Comparison of ENCODE assay signal across 8 cellular contexts in the genomic region with DNA sequence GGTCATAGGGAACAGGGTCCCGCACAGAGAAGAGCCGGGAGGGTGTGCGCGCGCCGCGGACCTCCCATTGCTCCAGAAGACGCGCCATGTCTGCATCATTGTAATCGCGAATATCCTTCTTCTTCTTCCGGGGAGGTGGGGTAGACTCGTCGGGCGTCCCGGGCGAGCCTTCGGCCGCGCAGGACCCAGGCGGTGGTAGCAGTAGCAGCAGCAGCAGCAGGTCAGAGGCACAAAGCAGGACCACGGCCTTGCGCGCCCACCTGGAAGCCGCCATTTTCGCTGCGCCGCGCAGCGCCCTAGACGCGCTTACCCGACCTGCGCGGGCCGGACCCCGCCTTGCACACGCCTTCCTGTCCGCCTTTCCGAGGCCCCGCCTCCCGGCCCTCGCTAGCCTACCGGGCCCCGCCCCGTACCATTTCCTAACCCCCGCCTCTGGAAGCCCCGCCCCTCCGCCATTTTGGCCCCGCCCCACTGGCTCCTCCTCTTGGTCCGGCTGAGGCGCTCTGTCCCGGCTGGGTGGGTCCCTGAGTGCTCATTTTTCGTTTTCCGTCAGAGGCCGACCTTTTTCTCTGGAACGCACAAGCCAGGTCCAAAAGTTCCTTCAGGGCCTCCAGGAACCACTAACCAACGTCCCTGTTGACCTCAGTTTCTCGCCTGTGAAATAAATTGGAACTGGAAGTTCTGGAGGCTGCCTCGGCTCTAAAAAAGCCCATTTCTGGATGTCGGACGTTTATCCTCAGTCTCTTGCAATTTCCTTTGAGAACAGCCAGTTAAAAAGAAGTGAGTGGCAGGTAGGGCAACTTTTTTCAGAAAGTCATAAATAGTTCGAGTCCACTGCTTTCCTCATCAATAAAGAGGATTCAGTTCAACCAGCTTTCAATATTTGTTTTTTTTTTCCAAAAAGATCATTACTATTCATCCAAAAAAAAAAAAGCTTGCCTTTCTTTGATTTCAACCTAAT. TPM values are rescaled to one million over a fixed set of nuclear protein-coding genes. Genes with fewer than 3 reads are reported as not detected.
DNase-seq lines count a peak whose midpoint lies in the region; ATAC-seq lines count a peak whose summit lies in the region.

Gene MESD (minus strand): TSS at position 302 of the 961 bp plus-strand sequence. CDS start 28 bp downstream, at position 274.

- DNase-seq in COLO829 (ENCODE audit: low spot score) (peak; percentile 91), HT-29 (ENCODE audit: low spot score) (peak; percentile 98), lung microvascular endothelial cell (ENCODE audit: low read depth in 2 of 2) (peak; percentile 97)
- peak; percentile 98 for DNase-seq in NK-92 treated with Interleukin-12 subunit alpha and Interleukin-12 subunit beta, amount 100 ng/mL, for 24 hours (lab: John Stamatoyannopoulos, UW)
- peak; percentile 100 for DNase-seq in activated CD8-positive, alpha-beta memory T cell treated with anti-CD3 and anti-CD28 coated beads for 24 hours
- DNase-seq in effector CD4-positive, alpha-beta T cell = peak; percentile 94
- peak; percentile 95 to 99 (median 97) for DNase-seq in stimulated activated CD4-positive, alpha-beta T cell treated with anti-CD3 and anti-CD28 coated beads, TNF-alpha, amount 100 ng/mL, for 4 hours (ENCODE audit: low read depth in 3 of 3)

- peak; percentile 93 for ATAC-seq in GM21360 (IDR thresholded peaks at IDR 0.05; ENCODE audit: unreplicated experiment)

RNA-seq across cellular contexts. Expression of gene MESD, which starts in this region (rescaled TPM):
- 15.5 and 18.1 TPM in 2 replicates for total RNA-seq in HT-29 (2014; rRNA removed; shearing (Covaris generic))
- 11.6 and 13.3 TPM in 2 replicates for total RNA-seq in lung microvascular endothelial cell

Comparison
In these comparisons a context has a peak if more than half of its experiments do, and no peak if none do; other contexts are left out.
1. Peak in every context shown above with its lines: DNase-seq and ATAC-seq.